Comparison of ENCODE assay signal across 9 cellular contexts in the genomic region with DNA sequence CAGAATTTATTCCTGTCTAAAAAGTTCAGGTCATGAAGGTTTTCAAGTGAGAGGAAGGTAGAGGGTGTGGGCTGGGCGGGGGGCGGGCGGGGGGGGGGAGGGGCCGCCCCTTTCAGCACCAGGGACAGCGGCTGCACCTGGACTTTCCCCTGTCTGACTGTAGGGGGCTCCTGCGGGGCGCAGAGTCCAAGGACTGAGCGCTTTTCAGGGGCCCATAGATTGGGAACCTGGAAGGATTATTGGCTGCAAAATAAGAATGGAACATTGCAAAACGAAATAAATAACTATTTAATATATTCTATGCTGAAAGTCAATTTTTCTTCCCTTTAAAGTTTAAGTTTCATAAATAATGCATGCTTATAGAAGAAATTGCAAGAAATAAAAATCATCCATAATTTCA. TPM values are rescaled to one million over a fixed set of nuclear protein-coding genes. Genes with fewer than 3 reads are reported as not detected.
DNase-seq lines count a peak whose midpoint lies in the region; ATAC-seq, FAIRE-seq and TF ChIP-seq lines count a peak whose summit lies in the region.
"Had no signal": no experiment of that assay in that cellular context is flagged by ENCODE, and none has a peak within 500 bp of the region (broad histone marks: within the 10 kb centered on the region; RNA-seq: fewer than 3 reads in every experiment).

No MANE protein-coding gene starts in this region.

- H3K36me3 ChIP-seq in A673 (ENCODE audit: insufficient read depth, low read length, poor library complexity, severe bottlenecking), result no peaks in the 10 kb centered on the region
- H3K36me3 ChIP-seq in endothelial cell of umbilical vein (ENCODE audit: control insufficient read depth in 2 of 2, extremely low read depth in 1 of 2, insufficient read depth in 2 of 2, low read length in 2 of 2), result no peaks in the 10 kb centered on the region
- H3K36me3 ChIP-seq in aorta (ENCODE audit: control insufficient read depth in 1 of 2, insufficient read depth in 2 of 2, low read length in 1 of 2), result no peaks in the 10 kb centered on the region
- H3K36me3 ChIP-seq in prostate gland, result no peaks in the 10 kb centered on the region

- no peaks in the 10 kb centered on the region for H3K9me3 ChIP-seq in A673 (ENCODE audit: low read depth, low read length, poor library complexity, severe bottlenecking)
- no peaks in the 10 kb centered on the region for H3K9me3 ChIP-seq in endothelial cell of umbilical vein (replicated peaks; ENCODE audit: control insufficient read depth, insufficient read depth, low read length)
- H3K9me3 ChIP-seq in aorta (ENCODE audit: control insufficient read depth, low read length), result peaks cover 2% of the 10 kb centered on the region
- no peaks in the 10 kb centered on the region for H3K9me3 ChIP-seq in prostate gland

- H3K4me3 ChIP-seq in A673 (ENCODE audit: low read depth, low read length, poor library complexity, severe bottlenecking), result no peak overlapping the region
- H3K4me3 ChIP-seq in endothelial cell of umbilical vein (replicated peaks in 1 of 3; ENCODE audit: insufficient read depth in 1 of 3, low read depth in 1 of 3, low read length in 3 of 3), result no peak overlapping the region
- H3K4me3 ChIP-seq in aorta (ENCODE audit: low read length in 2 of 2), result no peak overlapping the region
- H3K4me3 ChIP-seq in prostate gland, result no peak overlapping the region
- H3K4me3 ChIP-seq: skin epidermis had no signal

- no peak overlapping the region for H3K27ac ChIP-seq in A673 (ENCODE audit: low read depth, low read length, poor library complexity, severe bottlenecking)
- no peak overlapping the region for H3K27ac ChIP-seq in endothelial cell of umbilical vein (ENCODE audit: insufficient read depth, low read depth, low read length)
- H3K27ac ChIP-seq in aorta (ENCODE audit: low read depth in 1 of 2, low read length in 2 of 2), result no peak overlapping the region
- no peak overlapping the region for H3K27ac ChIP-seq in prostate gland
- H3K27ac ChIP-seq: skin epidermis had no signal

- ATAC-seq in aorta (ENCODE audit: low FRiP score), result no peak

- H4K20me1 ChIP-seq in endothelial cell of umbilical vein (replicated peaks; ENCODE audit: control insufficient read depth, extremely low read depth, insufficient read depth, low read length), result no peaks in the 10 kb centered on the region

- H3K4me1 ChIP-seq in A673 (ENCODE audit: insufficient read depth, low read length, poor library complexity, severe bottlenecking), result no peaks in the 10 kb centered on the region
- H3K4me1 ChIP-seq in endothelial cell of umbilical vein (ENCODE audit: control insufficient read depth, extremely low read depth, insufficient read depth, low read length), result no peaks in the 10 kb centered on the region
- H3K4me1 ChIP-seq in aorta (ENCODE audit: control insufficient read depth in 1 of 2, insufficient read depth in 2 of 2, low read length in 2 of 2), result no peaks in the 10 kb centered on the region
- peaks cover 3% of the 10 kb centered on the region for H3K4me1 ChIP-seq in prostate gland (replicated peaks)

- TF ChIP-seq POLR2A in endothelial cell of umbilical vein (IDR thresholded peaks at IDR 0.05; ENCODE audit: low read depth, low read length) (no peak), prostate gland (IDR thresholded peaks at IDR 0.05) (no peak)

- no peak overlapping the region for H2AFZ ChIP-seq in endothelial cell of umbilical vein (ENCODE audit: low read depth, low read length)

- TF ChIP-seq CTCF in A673 (conservative IDR thresholded peaks at IDR 0.05; ENCODE audit: low read depth, low read length) (peak; percentile 57), GM10248 (IDR thresholded peaks at IDR 0.05; ENCODE audit: control extremely low read depth, extremely low read depth, low read depth, missing control alignments) (peak; percentile 13), endothelial cell of umbilical vein (IDR thresholded peaks at IDR 0.05; ENCODE audit: extremely low read depth in 1 of 2, insufficient read depth in 1 of 2, low read depth in 1 of 2, low read length in 2 of 2) (peak; percentile 11 to 48), prostate gland (IDR thresholded peaks at IDR 0.05) (peak in 1 of 4 experiments; percentile 13)

- peaks cover 8% of the 10 kb centered on the region for H3K27me3 ChIP-seq in A673 (replicated peaks; ENCODE audit: insufficient read depth, low read depth, low read length, poor library complexity)
- no peaks in the 10 kb centered on the region for H3K27me3 ChIP-seq in endothelial cell of umbilical vein (ENCODE audit: control insufficient read depth in 2 of 2, insufficient read depth in 2 of 2, low read length in 2 of 2)
- H3K27me3 ChIP-seq in aorta (ENCODE audit: control insufficient read depth in 1 of 2, insufficient read depth in 2 of 2, low read length in 1 of 2), result no peaks in the 10 kb centered on the region
- no peaks in the 10 kb centered on the region for H3K27me3 ChIP-seq in prostate gland (replicated peaks; ENCODE audit: insufficient read depth)

- dilution Hi-C loops in endothelial cell of umbilical vein (cut with MboI; ENCODE audit: extremely low pct_ligation_motif_present, low sequenced_read_pairs), result no loop called here

- BruUV-seq in A673 (replicated peaks; lab: Mats Ljungman, UMichigan) (no TSS peak), endothelial cell of umbilical vein (replicated peaks; lab: Mats Ljungman, UMichigan) (no TSS peak)

- no peak overlapping the region for H3K4me2 ChIP-seq in endothelial cell of umbilical vein (ENCODE audit: insufficient read depth, low read length)

- 1 to 2% methylated on average over 7 to 9 of the region's 9 CpGs for WGBS in aorta, 2 donors
- 3% methylated on average over 8 of the region's 9 CpGs for WGBS in prostate gland

- no peak overlapping the region for H3K9ac ChIP-seq in endothelial cell of umbilical vein (replicated peaks; ENCODE audit: extremely low read depth, insufficient read depth, low read length)

- H3K9me1 ChIP-seq in endothelial cell of umbilical vein (replicated peaks; ENCODE audit: control insufficient read depth, extremely low read depth, insufficient read depth, low read length), result no peaks in the 10 kb centered on the region

- DNase-seq in A673 (ENCODE audit: low spot score) (peak; percentile 54), GM10248 (ENCODE audit: extremely low spot score) (no peak), RPMI8226 (peak; percentile 59), endothelial cell of umbilical vein (ENCODE audit: low read depth, low spot score) (no peak), aorta (no peak), prostate gland (ENCODE audit: low spot score) (no peak), superior temporal gyrus (ENCODE audit: extremely low spot score) (no peak), COR-L47 (lab: John Stamatoyannopoulos, UW) (no peak)

- intact Hi-C loops in A673 (cut with micrococcal nuclease; ENCODE audit: unreplicated experiment), result loop anchor here (5.0 kb wide), 1 partner anchor 235 kb away; no protein-coding TSS in a partner anchor
- intact Hi-C loops in endothelial cell of umbilical vein (cut with micrococcal nuclease), result no loop called here
- intact Hi-C loops in aorta (cut with DNase I), result loop anchor here in 1 of 2 donors (10.0 kb wide), 1 partner anchor 233 kb away; no protein-coding TSS in a partner anchor
- intact Hi-C loops in prostate gland (cut with DNase I), result no loop called here

- FAIRE-seq in endothelial cell of umbilical vein (lab: Jason Lieb, UNC), result no peak

- no peaks in the 10 kb centered on the region for H3K79me2 ChIP-seq in endothelial cell of umbilical vein (ENCODE audit: control insufficient read depth, insufficient read depth, low read length)

- POLR2A ChIA-PET in A673 (lab: Charles Lee; ENCODE audit: low non-redundant PET), result no interaction called here
- POLR2A ChIA-PET in GM10248 (lab: Yijun Ruan, JAX), result no interaction called here
- POLR2A ChIA-PET in endothelial cell of umbilical vein (lab: Charles Lee), result interaction anchor here (0.6 kb wide), 1 partner anchor 552 kb away, joined by 3 read pairs; no protein-coding TSS in a partner anchor

- CTCF ChIA-PET in A673 (lab: Charles Lee) (no interaction called here), GM10248 (lab: Yijun Ruan, JAX) (no interaction called here), endothelial cell of umbilical vein (lab: Charles Lee) (interaction anchor here (1.0 to 1.5 kb wide), 2 partner anchors 554 to 751 kb away, joined by 3 read pairs; no protein-coding TSS in a partner anchor)

RNA-seq across cellular contexts. Expression of gene CYP4F3, which starts 8.9 kb away (rescaled TPM):
- total RNA-seq in A673 (2021), result not detected in 2 replicates
- not detected in 2 replicates for total RNA-seq in endothelial cell of umbilical vein
- polyA plus RNA-seq in endothelial cell of umbilical vein, result not detected in 2 replicates
- polyA plus RNA-seq in endothelial cell of umbilical vein (2011; cell fraction: cytosol; rRNA removed), result 0.04 TPM in 1 of 2 replicates, not detected in the other
- polyA plus RNA-seq in endothelial cell of umbilical vein (2011; cell fraction: nucleus; rRNA removed), result 0.04 TPM in 1 of 2 replicates, not detected in the other
- not detected in 2 replicates for polyA plus RNA-seq in endothelial cell of umbilical vein (2012)
- not detected in 2 replicates for polyA minus RNA-seq in endothelial cell of umbilical vein
- 0.72 TPM for polyA minus RNA-seq in endothelial cell of umbilical vein (2011; cell fraction: cytosol; rRNA and poly(A)+ RNA removed)
- not detected in 2 replicates for polyA minus RNA-seq in endothelial cell of umbilical vein (2011; cell fraction: nucleus; rRNA and poly(A)+ RNA removed)
- total RNA-seq in aorta, result under 1 TPM; 0.71 to 0.90 TPM
- not detected for polyA plus RNA-seq in aorta
- 1 to 10 TPM in 1 of 2 donors, under 1 TPM in 1; 0.28 to 2.0 TPM for total RNA-seq in prostate gland

RNA-seq across cellular contexts. Expression of gene CYP4F8, which starts 16.8 kb away (rescaled TPM):
- total RNA-seq in A673 (2021), result not detected in 2 replicates
- not detected in 2 replicates for total RNA-seq in endothelial cell of umbilical vein
- polyA plus RNA-seq in endothelial cell of umbilical vein, result not detected in 2 replicates
- not detected in 2 replicates for polyA plus RNA-seq in endothelial cell of umbilical vein (2011; cell fraction: cytosol; rRNA removed)
- not detected in 2 replicates for polyA plus RNA-seq in endothelial cell of umbilical vein (2011; cell fraction: nucleus; rRNA removed)
- polyA plus RNA-seq in endothelial cell of umbilical vein (2012), result not detected in 2 replicates
- polyA minus RNA-seq in endothelial cell of umbilical vein, result not detected in 2 replicates
- not detected for polyA minus RNA-seq in endothelial cell of umbilical vein (2011; cell fraction: cytosol; rRNA and poly(A)+ RNA removed)
- polyA minus RNA-seq in endothelial cell of umbilical vein (2011; cell fraction: nucleus; rRNA and poly(A)+ RNA removed), result not detected in 2 replicates
- not detected for total RNA-seq in aorta
- not detected for polyA plus RNA-seq in aorta
- total RNA-seq in prostate gland, result 10 to 100 TPM; 14.9 to 67.3 TPM

RNA-seq across cellular contexts. Expression of gene CYP4F12, which starts 41.1 kb away (rescaled TPM):
- total RNA-seq in A673 (2021) (not detected in 2 replicates), endothelial cell of umbilical vein (not detected in 2 replicates), aorta (10 to 100 TPM in 1 of 2 donors, 1 to 10 TPM in 1; 3.1 to 14.1 TPM), prostate gland (10 to 100 TPM in 1 of 2 donors, 1 to 10 TPM in 1; 6.9 to 50.9 TPM)
- polyA plus RNA-seq in endothelial cell of umbilical vein (not detected in 2 replicates), aorta (1 to 10 TPM in 1 of 2 donors, under 1 TPM in 1; 0.43 to 7.0 TPM)
- polyA plus RNA-seq in endothelial cell of umbilical vein (2011; cell fraction: cytosol; rRNA removed), result not detected in 2 replicates
- not detected in 2 replicates for polyA plus RNA-seq in endothelial cell of umbilical vein (2011; cell fraction: nucleus; rRNA removed)
- polyA plus RNA-seq in endothelial cell of umbilical vein (2012), result not detected in 2 replicates
- polyA minus RNA-seq in endothelial cell of umbilical vein, result not detected in 2 replicates
- 4.3 TPM for polyA minus RNA-seq in endothelial cell of umbilical vein (2011; cell fraction: cytosol; rRNA and poly(A)+ RNA removed)
- polyA minus RNA-seq in endothelial cell of umbilical vein (2011; cell fraction: nucleus; rRNA and poly(A)+ RNA removed), result not detected in 2 replicates

Comparison
In these comparisons a context has a peak if more than half of its experiments do, and no peak if none do; other contexts are left out.
1. DNase-seq: peak in A673 (single experiment) and RPMI8226 (single experiment); none in GM10248 (single experiment), endothelial cell of umbilical vein (single experiment), aorta (0 of 2), prostate gland (single experiment), superior temporal gyrus (single experiment) and COR-L47 (single experiment).
2. RNA of gene CYP4F8, which starts 16.8 kb away (total RNA-seq): 14.9 to 67.3 TPM in prostate gland; not detected in A673, not detected in endothelial cell of umbilical vein and not detected in aorta; every median in the first group is over 10 times any median in the second.